In genomic region chr15:36612063-36612788, GRCh38 we compare ENCODE assay signal across 11 cellular contexts. TPM values are rescaled to one million over a fixed set of nuclear protein-coding genes. Genes with fewer than 3 reads are reported as not detected.
DNase-seq lines count a peak whose midpoint lies in the region; ATAC-seq and TF ChIP-seq lines count a peak whose summit lies in the region.
"Had no signal": no experiment of that assay in that cellular context is flagged by ENCODE, and none has a peak within 500 bp of the region (broad histone marks: within the 10 kb centered on the region; RNA-seq: fewer than 3 reads in every experiment).

No MANE protein-coding gene starts in this region.

- no peaks in the 10 kb centered on the region for H3K9me2 ChIP-seq in HCT116 (ENCODE audit: insufficient read depth)

- H3K27ac ChIP-seq in A673 (ENCODE audit: low read depth, low read length, poor library complexity, severe bottlenecking) (no peak overlapping the region), HCT116 (ENCODE audit: low read depth, low read length) (peak overlapping the region; percentile 29; the same call in 1 of the 2 replicates)

- TF ChIP-seq CTCF in A673 (conservative IDR thresholded peaks at IDR 0.05; ENCODE audit: low read depth, low read length): no peak
- TF ChIP-seq CTCF in HCT116 (IDR thresholded peaks at IDR 0.05 in 2 of 3, conservative IDR thresholded peaks at IDR 0.05 in 1 of 3; ENCODE audit: borderline replicate concordance in 1 of 3, insufficient read depth in 1 of 3, low read depth in 2 of 3, low read length in 2 of 3): no peak

- H3K4me1 ChIP-seq in A673 (ENCODE audit: insufficient read depth, low read length, poor library complexity, severe bottlenecking) (no peaks in the 10 kb centered on the region), HCT116 (ENCODE audit: control insufficient read depth in 1 of 2, insufficient read depth in 2 of 2, low read length in 2 of 2) (peaks cover 0 to 41% of the 10 kb centered on the region in 2 experiments; a peak in 2 of 4 replicates), adipocyte (ENCODE audit: control insufficient read depth, insufficient read depth, low read length) (peaks cover 11% of the 10 kb centered on the region)
- H3K4me1 ChIP-seq: BE2C had no signal

- H3K27me3 ChIP-seq in A673 (replicated peaks; ENCODE audit: insufficient read depth, low read depth, low read length, poor library complexity): no peaks in the 10 kb centered on the region
- no peaks in the 10 kb centered on the region for H3K27me3 ChIP-seq in HCT116 (ENCODE audit: insufficient read depth, low read length)
- H3K27me3 ChIP-seq in adipocyte (replicated peaks; ENCODE audit: control insufficient read depth, insufficient read depth, low read length): no peaks in the 10 kb centered on the region
- H3K27me3 ChIP-seq: adrenal gland, BE2C had no signal

- H3K4me2 ChIP-seq in HCT116 (ENCODE audit: low read length): peak overlapping the region; percentile 62

- H3K79me2 ChIP-seq in HCT116 (ENCODE audit: insufficient read depth, low read length): peaks cover 6% of the 10 kb centered on the region; the same call in 1 of the 2 replicates

- H4K20me1 ChIP-seq in HCT116 (ENCODE audit: insufficient read depth): no peaks in the 10 kb centered on the region

- ATAC-seq in HCT116 (peak; percentile 70; the same call in 1 of the 2 replicates), GM19035 (IDR thresholded peaks at IDR 0.05; ENCODE audit: unreplicated experiment) (no peak), HG03439 (IDR thresholded peaks at IDR 0.05; ENCODE audit: unreplicated experiment) (no peak), GM19023 (IDR thresholded peaks at IDR 0.05; ENCODE audit: unreplicated experiment) (no peak)

- no peaks in the 10 kb centered on the region for H3K36me3 ChIP-seq in A673 (ENCODE audit: insufficient read depth, low read length, poor library complexity, severe bottlenecking)
- no peaks in the 10 kb centered on the region for H3K36me3 ChIP-seq in HCT116 (ENCODE audit: control insufficient read depth in 1 of 2, insufficient read depth in 2 of 2, low read length in 2 of 2)
- H3K36me3 ChIP-seq in adipocyte (ENCODE audit: control insufficient read depth, insufficient read depth, low read length, severe bottlenecking): no peaks in the 10 kb centered on the region
- H3K36me3 ChIP-seq: adrenal gland, BE2C had no signal

- H3K4me3 ChIP-seq in A673 (ENCODE audit: low read depth, low read length, poor library complexity, severe bottlenecking) (no peak overlapping the region), HCT116 (replicated peaks in 1 of 2; ENCODE audit: low read depth in 1 of 2, low read length in 2 of 2) (peak overlapping the region in 1 of 2 experiments; percentile 13; a peak in 1 of 4 replicates), adipocyte (ENCODE audit: low read length) (no peak overlapping the region)
- H3K4me3 ChIP-seq: adrenal gland had no signal

- H2AFZ ChIP-seq in HCT116 (ENCODE audit: low read depth, low read length, poor library complexity, severe bottlenecking): no peak overlapping the region

- intact Hi-C loops in A673 (cut with micrococcal nuclease; ENCODE audit: unreplicated experiment): no loop called here
- intact Hi-C loops in HCT116 (cut with micrococcal nuclease): no loop called here

- peak overlapping the region; percentile 26 for H3K9ac ChIP-seq in HCT116 (ENCODE audit: low read length)
- no peak overlapping the region for H3K9ac ChIP-seq in adipocyte (ENCODE audit: low read length)

- BruUV-seq in A673 (replicated peaks; lab: Mats Ljungman, UMichigan) (no TSS peak), HCT116 (replicated peaks; lab: Mats Ljungman, UMichigan) (no TSS peak)

- DNase-seq in A673 (ENCODE audit: low spot score) (peak; percentile 2), HCT116 (ENCODE audit: low read depth, low spot score) (peak; percentile 34), adipocyte (ENCODE audit: low read depth) (peak; percentile 58), glomerular visceral epithelial cell (ENCODE audit: extremely low spot score) (peak; percentile 46), DMS53 treated with DMSO at 0.1 percent for 48 hours (lab: John Stamatoyannopoulos, UW; ENCODE audit: unreplicated experiment) (no peak)
- DNase-seq: BE2C, NCI-H187 had no signal

- TF ChIP-seq POLR2A in HCT116 (IDR thresholded peaks at IDR 0.05; ENCODE audit: borderline replicate concordance, extremely low read depth, insufficient read depth, insufficient read length): no peak

- H3K9me3 ChIP-seq in A673 (ENCODE audit: low read depth, low read length, poor library complexity, severe bottlenecking) (no peaks in the 10 kb centered on the region), HCT116 (ENCODE audit: control insufficient read depth in 1 of 2, insufficient read depth in 1 of 2, low read depth in 1 of 2, low read length in 2 of 2) (no peaks in the 10 kb centered on the region), adipocyte (ENCODE audit: control insufficient read depth, low read length) (no peaks in the 10 kb centered on the region)
- H3K9me3 ChIP-seq: adrenal gland, BE2C had no signal

- POLR2A ChIA-PET in A673 (lab: Charles Lee; ENCODE audit: low non-redundant PET) (no interaction called here), HCT116 (lab: Charles Lee) (no interaction called here)

- CTCF ChIA-PET in A673 (lab: Charles Lee): no interaction called here
- CTCF ChIA-PET in HCT116 (lab: Charles Lee): no interaction called here

- TF ChIP-seq RAD21 in HCT116 (IDR thresholded peaks at IDR 0.05; ENCODE audit: low read depth): no peak

- RAD21 ChIA-PET in HCT116 (lab: Charles Lee; ENCODE audit: low non-redundant PET in 1 of 2, low total read pairs in 2 of 2, uncharacterized antibody in 2 of 2, unreplicated experiment in 2 of 2): no interaction called here

TF ChIP-seq in HCT116, 20 proteins besides CTCF, POLR2A, EP300 and RAD21:
- no peak for TF ChIP-seq TCF7L2 (IDR thresholded peaks at IDR 0.05; ENCODE audit: borderline replicate concordance, extremely low read depth, insufficient read depth, insufficient read length)
- TF ChIP-seq ZNF274 (IDR thresholded peaks at IDR 0.05; ENCODE audit: low read depth, low read length): no peak
- TF ChIP-seq REST (IDR thresholded peaks at IDR 0.05; ENCODE audit: low read depth): no peak
- TF ChIP-seq EZH2 (IDR thresholded peaks at IDR 0.05): no peak
- TF ChIP-seq ELF1 (IDR thresholded peaks at IDR 0.05; ENCODE audit: borderline replicate concordance, low read depth): no peak
- TF ChIP-seq CBX3 (IDR thresholded peaks at IDR 0.05; ENCODE audit: low read depth): no peak
- no peak for TF ChIP-seq EZH2phosphoT487 (IDR thresholded peaks at IDR 0.05; ENCODE audit: borderline replicate concordance)
- no peak for TF ChIP-seq SP1 (IDR thresholded peaks at IDR 0.05; ENCODE audit: low read depth)
- no peak for TF ChIP-seq JUND (IDR thresholded peaks at IDR 0.05)
- no peak for TF ChIP-seq YY1 (IDR thresholded peaks at IDR 0.05; ENCODE audit: extremely low read depth, insufficient replicate concordance, low read depth, low read length)
- TF ChIP-seq SIN3A (IDR thresholded peaks at IDR 0.05; ENCODE audit: low read depth): no peak
- TF ChIP-seq, protein P1, sequence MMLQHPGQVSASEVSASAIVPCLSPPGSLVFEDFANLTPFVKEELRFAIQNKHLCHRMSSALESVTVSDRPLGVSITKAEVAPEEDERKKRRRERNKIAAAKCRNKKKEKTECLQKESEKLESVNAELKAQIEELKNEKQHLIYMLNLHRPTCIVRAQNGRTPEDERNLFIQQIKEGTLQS (IDR thresholded peaks at IDR 0.05): no peak
- TF ChIP-seq ZFX (IDR thresholded peaks at IDR 0.05): no peak

RNA-seq across cellular contexts. Expression of gene CDIN1, which starts 32.8 kb away (rescaled TPM):
- 10.4 and 11.3 TPM in 2 replicates for total RNA-seq in A673 (2021)
- 14.0 TPM for total RNA-seq in HCT116 (2021; ENCODE audit: unreplicated experiment)
- 9.8 and 11.2 TPM in 2 replicates for polyA plus RNA-seq in HCT116 (2012)
